21 cellular contexts compared by ENCODE assay signal in genomic region chr13:46953331-46953730, GRCh38. TPM values are rescaled to one million over a fixed set of nuclear protein-coding genes. Genes with fewer than 3 reads are reported as not detected.
DNase-seq lines count a peak whose midpoint lies in the region; ATAC-seq, FAIRE-seq and TF ChIP-seq lines count a peak whose summit lies in the region.
"Had no signal": no experiment of that assay in that cellular context is flagged by ENCODE, and none has a peak within 500 bp of the region (broad histone marks: within the 10 kb centered on the region; RNA-seq: fewer than 3 reads in every experiment).

No MANE protein-coding gene starts in this region.

- BruUV-seq in GM12878 (replicated peaks; lab: Mats Ljungman, UMichigan) = no TSS peak

- DNase-seq in GM12865 (ENCODE audit: low read depth) (peak; percentile 24), GM12878 (ENCODE audit: low read depth, low spot score) (no peak), right lobe of liver (no peak), WERI-Rb-1 (no peak)
- no peak for DNase-seq in naive thymus-derived CD8-positive, alpha-beta T cell
- DNase-seq: activated CD4-positive, alpha-beta T cell treated with anti-CD3 and anti-CD28 coated beads, Interleukin-2, amount 50 U/mL, for 48 hours; activated naive CD8-positive, alpha-beta T cell treated with anti-CD3 and anti-CD28 coated beads, Interleukin-2, amount 10 ng/mL, durations not matched to agents 7 days and 5 days; activated T-cell treated with anti-CD3 and anti-CD28 coated beads, Interleukin-2, amount 50 U/mL, for 24 hours; Calu3; kidney; mesendoderm; MG63; NCI-H526; stimulated activated naive CD4-positive, alpha-beta T cell treated with Interleukin-2 at 50 U/mL for 16 hours; SW 1271 had no signal

- H2AFZ ChIP-seq in GM12878 (ENCODE audit: control insufficient read depth, low read depth, low read length) = no peak overlapping the region; the same call in 1 of the 2 replicates
- H2AFZ ChIP-seq: neural progenitor cell had no signal

- in situ Hi-C loops in GM12878 (cut with MboI) = no loop called here

- no peak overlapping the region for H3K9ac ChIP-seq in GM12878 (ENCODE audit: control insufficient read depth, insufficient read depth, low read length)
- H3K9ac ChIP-seq: neural progenitor cell had no signal

- POLR2A ChIA-PET in GM12878 (lab: Charles Lee) = interaction anchor here (0.6 kb wide), 1 partner anchor 1626 kb away, joined by 3 read pairs; no protein-coding TSS in a partner anchor
- POLR2A ChIA-PET in naive thymus-derived CD8-positive, alpha-beta T cell (lab: Charles Lee) = no interaction called here

- H3K79me2 ChIP-seq in GM12878 (ENCODE audit: control insufficient read depth, insufficient read depth, low read length) = no peaks in the 10 kb centered on the region

- H3K9me3 ChIP-seq in GM12878 (replicated peaks; ENCODE audit: control insufficient read depth, insufficient read depth, low read length) (no peaks in the 10 kb centered on the region), right lobe of liver (no peaks in the 10 kb centered on the region), WERI-Rb-1 (ENCODE audit: severe bottlenecking) (no peaks in the 10 kb centered on the region)
- H3K9me3 ChIP-seq: MG63, vagina had no signal

- no peak overlapping the region for H3K27ac Mint-ChIP-seq in naive thymus-derived CD8-positive, alpha-beta T cell
- H3K27ac Mint-ChIP-seq: activated naive CD8-positive, alpha-beta T cell treated with anti-CD3 and anti-CD28 coated beads, Interleukin-2, amount 10 ng/mL, durations not matched to agents 7 days and 5 days; activated T-cell treated with anti-CD3 and anti-CD28 coated beads, Interleukin-2, amount 50 U/mL, for 24 hours; neural progenitor cell had no signal

- TF ChIP-seq EP300 in GM12878 (IDR thresholded peaks at IDR 0.05; ENCODE audit: borderline replicate concordance in 1 of 2, control insufficient read depth in 1 of 2, low read depth in 2 of 2, low read length in 2 of 2) = no peak

- H3K36me3 ChIP-seq in GM12878 (ENCODE audit: control insufficient read depth in 2 of 2, insufficient read depth in 2 of 2, low read length in 1 of 2) (no peaks in the 10 kb centered on the region), right lobe of liver (no peaks in the 10 kb centered on the region), WERI-Rb-1 (no peaks in the 10 kb centered on the region)
- H3K36me3 ChIP-seq: MG63, neural progenitor cell, vagina had no signal

- intact Hi-C loops in GM12878 (cut with micrococcal nuclease; ENCODE audit: unreplicated experiment) (no loop called here), right lobe of liver (cut with DNase I) (no loop called here)

- WGBS in GM12878 (ENCODE audit: insufficient coverage, insufficient replicate concordance, low lambda C conversion rate, missing lambda C conversion rate) = 63% methylated on average over 3 of the region's 3 CpGs
- 68% methylated on average over 2 of the region's 3 CpGs for WGBS in right lobe of liver (ENCODE audit: insufficient coverage, low coverage, low lambda C conversion rate, missing lambda C conversion rate)

- H3K4me3 ChIP-seq in GM12865 (ENCODE audit: low read depth, low read length) (no peak overlapping the region), GM12878 (no peak overlapping the region), right lobe of liver (no peak overlapping the region), WERI-Rb-1 (ENCODE audit: low read depth, low read length) (no peak overlapping the region)
- H3K4me3 ChIP-seq: MG63, neural progenitor cell, vagina had no signal

- TF ChIP-seq RAD21 in GM12878 (IDR thresholded peaks at IDR 0.05; ENCODE audit: insufficient read depth, low read depth, low read length) = no peak

- no peaks in the 10 kb centered on the region for H3K9me3 Mint-ChIP-seq in naive thymus-derived CD8-positive, alpha-beta T cell
- H3K9me3 Mint-ChIP-seq: activated naive CD8-positive, alpha-beta T cell treated with anti-CD3 and anti-CD28 coated beads, Interleukin-2, amount 10 ng/mL, durations not matched to agents 7 days and 5 days; activated T-cell treated with anti-CD3 and anti-CD28 coated beads, Interleukin-2, amount 50 U/mL, for 24 hours; neural progenitor cell had no signal

- TF ChIP-seq POLR2A in GM12878 (IDR thresholded peaks at IDR 0.05; ENCODE audit: low read depth, low read length) = no peak
- TF ChIP-seq POLR2A in right lobe of liver (IDR thresholded peaks at IDR 0.05) = no peak

- ATAC-seq in GM21576 (IDR thresholded peaks at IDR 0.05; ENCODE audit: unreplicated experiment) (peak; percentile 64), HG03565 (IDR thresholded peaks at IDR 0.05; ENCODE audit: unreplicated experiment) (peak; percentile 69), GM12878 (no peak), right lobe of liver (no peak), HG02973 (IDR thresholded peaks at IDR 0.05; ENCODE audit: unreplicated experiment) (no peak)
- ATAC-seq in naive thymus-derived CD8-positive, alpha-beta T cell = no peak

- H3K27me3 Mint-ChIP-seq in naive thymus-derived CD8-positive, alpha-beta T cell = peaks cover 0 to 6% (median 1%) of the 10 kb centered on the region in 5 donors

- no peaks in the 10 kb centered on the region for H4K20me1 ChIP-seq in GM12878 (ENCODE audit: control insufficient read depth, insufficient read depth)

- CTCF ChIA-PET in GM12878 (lab: Yijun Ruan, JAX) = interaction anchor here (1.0 to 1.5 kb wide), 2 partner anchors 9 to 12 kb away, joined by 3 to 4 read pairs; no protein-coding TSS in a partner anchor

- no peaks in the 10 kb centered on the region for H3K36me3 Mint-ChIP-seq in naive thymus-derived CD8-positive, alpha-beta T cell
- H3K36me3 Mint-ChIP-seq: activated naive CD8-positive, alpha-beta T cell treated with anti-CD3 and anti-CD28 coated beads, Interleukin-2, amount 10 ng/mL, durations not matched to agents 7 days and 5 days; neural progenitor cell had no signal

- SMC1A ChIA-PET in GM12878 (lab: Charles Lee; ENCODE audit: uncharacterized antibody, unreplicated experiment) = no interaction called here

- no peak for FAIRE-seq in GM12878 (lab: Jason Lieb, UNC)
- FAIRE-seq: kidney, RCC 7860 had no signal

- RAD21 ChIA-PET in GM12878 (lab: Charles Lee; ENCODE audit: unreplicated experiment) = no interaction called here

- H3K4me1 Mint-ChIP-seq in naive thymus-derived CD8-positive, alpha-beta T cell = peaks cover 0 to 10% (median 0%) of the 10 kb centered on the region in 4 donors
- H3K4me1 Mint-ChIP-seq: neural progenitor cell had no signal

- H3K4me2 ChIP-seq in GM12878 (ENCODE audit: control insufficient read depth, insufficient read depth) = no peak overlapping the region
- H3K4me2 ChIP-seq: neural progenitor cell had no signal

- H3K4me3 Mint-ChIP-seq in naive thymus-derived CD8-positive, alpha-beta T cell = no peak overlapping the region
- H3K4me3 Mint-ChIP-seq: activated naive CD8-positive, alpha-beta T cell treated with anti-CD3 and anti-CD28 coated beads, Interleukin-2, amount 10 ng/mL, durations not matched to agents 7 days and 5 days; activated T-cell treated with anti-CD3 and anti-CD28 coated beads, Interleukin-2, amount 50 U/mL, for 24 hours; neural progenitor cell had no signal

- H3K27me3 ChIP-seq in GM12878 (replicated peaks in 1 of 2; ENCODE audit: control insufficient read depth in 2 of 2, insufficient read depth in 2 of 2, low read length in 1 of 2) = no peaks in the 10 kb centered on the region
- H3K27me3 ChIP-seq in right lobe of liver = no peaks in the 10 kb centered on the region
- H3K27me3 ChIP-seq in WERI-Rb-1 (ENCODE audit: insufficient read depth, low read depth, severe bottlenecking) = no peaks in the 10 kb centered on the region
- H3K27me3 ChIP-seq: MG63, neural progenitor cell, vagina had no signal

- TF ChIP-seq CTCF in GM12865 (IDR thresholded peaks at IDR 0.05; ENCODE audit: insufficient read depth, low read depth, low read length, missing control alignments) (no peak), GM12878 (IDR thresholded peaks at IDR 0.05 in 2 of 3, conservative IDR thresholded peaks at IDR 0.05 in 1 of 3; ENCODE audit: control insufficient read depth in 2 of 3, extremely low read depth in 1 of 3, insufficient read depth in 1 of 3, low read depth in 3 of 3, low read length in 3 of 3) (no peak), right lobe of liver (IDR thresholded peaks at IDR 0.05) (no peak), WERI-Rb-1 (IDR thresholded peaks at IDR 0.05; ENCODE audit: low read depth, low read length) (no peak)

- H3K27ac ChIP-seq in GM12878 (ENCODE audit: control insufficient read depth, insufficient read depth) (no peak overlapping the region), right lobe of liver (no peak overlapping the region), WERI-Rb-1 (no peak overlapping the region)
- H3K27ac ChIP-seq: neural progenitor cell, vagina had no signal

- H3K4me1 ChIP-seq in GM12878 (ENCODE audit: control insufficient read depth, insufficient read depth, low read length) = 0 out of 2 replicates have a peak, but pooled peaks cover 3% of the 10 kb centered on the region
- H3K4me1 ChIP-seq in right lobe of liver = no peaks in the 10 kb centered on the region
- H3K4me1 ChIP-seq: neural progenitor cell, vagina had no signal

TF ChIP-seq in GM12878, 131 proteins besides CTCF, POLR2A, EP300 and RAD21 (continues in another document):
- TF ChIP-seq RUNX3 (IDR thresholded peaks at IDR 0.05; ENCODE audit: low read length) = peak; percentile 61

RNA-seq across cellular contexts. Expression of gene HTR2A, which starts 56.5 kb away (rescaled TPM):
- total RNA-seq in GM12878 (2013; cell fraction: nucleolus; rRNA removed) = not detected in 2 replicates
- total RNA-seq in GM12878 (2014; rRNA removed) (not detected in 2 replicates), GM12878 (2014; rRNA removed; fragmentation: Illumina TruSeq; extraction: Trizol) (not detected in 2 replicates), GM12878 (2021) (not detected in 2 replicates), right lobe of liver (under 1 TPM in 1 of 6 experiments, not detected in 5; 0.04 TPM)
- not detected for polyA plus RNA-seq in GM12878 (2011; ENCODE audit: low read depth)
- polyA plus RNA-seq in GM12878 (2011; rRNA removed) (not detected in 2 replicates), GM12878 (2014; fragmentation: Illumina TruSeq; extraction: Trizol) (not detected in 2 replicates), GM12878 (2014; fragmentation: Nextera tagmentation; extraction: Ambion mirVana) (not detected), GM12878 (2014; rRNA removed) (not detected in 2 replicates), GM12878 (2016; fragmentation: Nextera tagmentation; extraction: Ambion mirVana) (not detected)
- polyA plus RNA-seq in GM12878 (2011; cell fraction: cytosol; rRNA removed) = not detected in 2 replicates
- not detected in 2 replicates for polyA plus RNA-seq in GM12878 (2011; cell fraction: nucleus; rRNA removed)
- not detected in 2 replicates for polyA plus RNA-seq in GM12878 (2012)
- polyA minus RNA-seq in GM12878 (2011; rRNA and poly(A)+ RNA removed) = not detected in 2 replicates
- polyA minus RNA-seq in GM12878 (2011; cell fraction: cytosol; rRNA and poly(A)+ RNA removed) = not detected in 2 replicates
- polyA minus RNA-seq in GM12878 (2011; cell fraction: nucleus; rRNA and poly(A)+ RNA removed) = not detected in 2 replicates
- not detected for total RNA-seq in naive thymus-derived CD8-positive, alpha-beta T cell
- polyA plus RNA-seq in naive thymus-derived CD8-positive, alpha-beta T cell = not detected
- total RNA-seq: activated naive CD8-positive, alpha-beta T cell treated with anti-CD3 and anti-CD28 coated beads, Interleukin-2, amount 10 ng/mL, durations not matched to agents 7 days and 5 days; Calu3 had no signal

Comparison
In these comparisons a context has a peak if more than half of its experiments do, and no peak if none do; other contexts are left out.
1. ATAC-seq: peak in GM21576 (single experiment) and HG03565 (single experiment); none in GM12878 (single experiment), naive thymus-derived CD8-positive, alpha-beta T cell (0 of 2), right lobe of liver (0 of 4) and HG02973 (single experiment).